In genomic region chr13:73544175-73544574, GRCh38 we compare ENCODE assay signal across 18 cellular contexts.
DNase-seq lines count a peak whose midpoint lies in the region; ATAC-seq, FAIRE-seq and TF ChIP-seq lines count a peak whose summit lies in the region.
"Had no signal": no experiment of that assay in that cellular context is flagged by ENCODE, and none has a peak within 500 bp of the region (broad histone marks: within the 10 kb centered on the region; RNA-seq: fewer than 3 reads in every experiment).

No MANE protein-coding gene starts in this region.

- H3K27me3 ChIP-seq in PC-9 (ENCODE audit: insufficient read depth, low read depth) = no peaks in the 10 kb centered on the region
- no peaks in the 10 kb centered on the region for H3K27me3 ChIP-seq in foreskin keratinocyte

- WGBS in A549 (ENCODE audit: missing lambda C conversion rate) = 69% methylated on average over 1 of the region's 1 CpG

- TF ChIP-seq CTCF in A549 (IDR thresholded peaks at IDR 0.05) = peak; percentile 25
- peak; percentile 40; the same call in 1 of the 2 replicates for TF ChIP-seq CTCF in PC-9 (conservative IDR thresholded peaks at IDR 0.05)
- peak; percentile 48 for TF ChIP-seq CTCF in foreskin keratinocyte (conservative IDR thresholded peaks at IDR 0.05)
- no peak for TF ChIP-seq CTCF in WTC11 (IDR thresholded peaks at IDR 0.05)

- no peaks in the 10 kb centered on the region for H3K9me3 Mint-ChIP-seq in WTC11
- H3K9me3 Mint-ChIP-seq: CD8-positive, alpha-beta memory T cell had no signal

- H3K4me2 ChIP-seq in A549 (no peak overlapping the region), PC-9 (no peak overlapping the region)

- peak in 1 of 2 experiments; percentile 4 for DNase-seq in A549 (ENCODE audit: low read depth in 1 of 2, low spot score in 1 of 2)
- peak; percentile 2 for DNase-seq in ELR (ENCODE audit: low read depth)
- DNase-seq in PC-9 = no peak
- DNase-seq in foreskin keratinocyte = no peak
- no peak for DNase-seq in T-helper 1 cell
- no peak for DNase-seq in WTC11 (ENCODE audit: low spot score)
- DNase-seq: BE2C; CD8-positive, alpha-beta memory T cell; GF-D8; NCI-H2029; NCI-H524; SW 1271 had no signal

- H3K9me3 ChIP-seq in A549 = no peaks in the 10 kb centered on the region
- no peaks in the 10 kb centered on the region; the same call in 1 of the 2 replicates for H3K9me3 ChIP-seq in PC-9 (ENCODE audit: insufficient read depth, low read depth)
- H3K9me3 ChIP-seq: BE2C had no signal

- H3K4me1 ChIP-seq in A549 (no peaks in the 10 kb centered on the region), PC-9 (replicated peaks; ENCODE audit: insufficient read depth) (peaks cover 14% of the 10 kb centered on the region), foreskin keratinocyte (peaks cover 14% of the 10 kb centered on the region)
- H3K4me1 ChIP-seq: BE2C had no signal

- POLR2A ChIA-PET in A549 (lab: Yijun Ruan, JAX) (no interaction called here), PC-9 (lab: Charles Lee; ENCODE audit: unreplicated experiment) (no interaction called here), WTC11 (lab: Charles Lee) (no interaction called here)

- FAIRE-seq in A549 (lab: Jason Lieb, UNC) = no peak
- FAIRE-seq: D721Med, GM12892, H1, K562, RCC 7860 had no signal

- H3K27ac Mint-ChIP-seq in WTC11 = no peak overlapping the region
- H3K27ac Mint-ChIP-seq: CD8-positive, alpha-beta memory T cell had no signal

- intact Hi-C loops in PC-9 (cut with micrococcal nuclease; ENCODE audit: unreplicated experiment) = loop anchor here (5.0 kb wide), 1 partner anchor 163 kb away; no protein-coding TSS in a partner anchor

- peak; percentile 28 to 30; a peak in 3 of 5 replicates for TF ChIP-seq RAD21 in A549 (conservative IDR thresholded peaks at IDR 0.05 in 1 of 2, IDR thresholded peaks at IDR 0.05 in 1 of 2)

- H2AFZ ChIP-seq in PC-9 = no peak overlapping the region

- no peak for TF ChIP-seq EP300 in A549 (IDR thresholded peaks at IDR 0.05)

- ATAC-seq in A549 (no peak), foreskin keratinocyte (no peak), WTC11 (no peak)
- no peak for ATAC-seq in activated CD4-positive, CD25-positive, alpha-beta regulatory T cell treated with anti-CD3 and anti-CD28 coated beads, Interleukin-2, amount 50 U/mL, for 24 hours
- ATAC-seq: K562 had no signal

- no peaks in the 10 kb centered on the region for H4K20me1 ChIP-seq in PC-9 (ENCODE audit: insufficient read depth)

- BruUV-seq in PC-9 (replicated peaks; lab: Mats Ljungman, UMichigan) = no TSS peak

- no peaks in the 10 kb centered on the region for H3K9me2 ChIP-seq in PC-9 (ENCODE audit: insufficient read depth)

- TF ChIP-seq POLR2A in A549 (IDR thresholded peaks at IDR 0.05; ENCODE audit: low read length) = no peak

- H3K4me3 ChIP-seq in A549 = no peak overlapping the region
- H3K4me3 ChIP-seq in PC-9 = no peak overlapping the region
- H3K4me3 ChIP-seq: K562 had no signal

- CTCF ChIA-PET in A549 (lab: Yijun Ruan, JAX) (no interaction called here), PC-9 (lab: Charles Lee) (no interaction called here), WTC11 (lab: Charles Lee) (no interaction called here)

- H3K27ac ChIP-seq in A549 = no peak overlapping the region
- no peak overlapping the region for H3K27ac ChIP-seq in PC-9
- peak overlapping the region; percentile 30 for H3K27ac ChIP-seq in foreskin keratinocyte

- no peaks in the 10 kb centered on the region for H3K36me3 Mint-ChIP-seq in WTC11
- H3K36me3 Mint-ChIP-seq: CD8-positive, alpha-beta memory T cell had no signal

- peaks cover 9% of the 10 kb centered on the region for H3K4me1 Mint-ChIP-seq in WTC11
- H3K4me1 Mint-ChIP-seq: CD8-positive, alpha-beta memory T cell had no signal

- H3K36me3 ChIP-seq in PC-9 (ENCODE audit: low read depth) = no peaks in the 10 kb centered on the region
- H3K36me3 ChIP-seq: BE2C had no signal

- H3K4me3 Mint-ChIP-seq in WTC11 = no peak overlapping the region
- H3K4me3 Mint-ChIP-seq: CD8-positive, alpha-beta memory T cell had no signal

- no peaks in the 10 kb centered on the region for H3K79me2 ChIP-seq in PC-9 (ENCODE audit: low read depth)

- H3F3A ChIP-seq in PC-9 (ENCODE audit: insufficient read depth, low read depth) = no peaks in the 10 kb centered on the region

- H3K27me3 Mint-ChIP-seq in WTC11 (ENCODE audit: low read depth) = no peaks in the 10 kb centered on the region

TF ChIP-seq in A549, 52 proteins besides CTCF, POLR2A, EP300 and RAD21:
- TF ChIP-seq SMC3 (IDR thresholded peaks at IDR 0.05) (peak; percentile 52), TP53 (CRISPR knock-in tag; IDR thresholded peaks at IDR 0.05) (no peak)

TF ChIP-seq in WTC11, 78 proteins besides CTCF, POLR2A, EP300 and RAD21:
- TF ChIP-seq JAZF1 (CRISPR knock-in tag; IDR thresholded peaks at IDR 0.05) (no peak), NFE2L1 (CRISPR knock-in tag; IDR thresholded peaks at IDR 0.05) (no peak), FOXK1 (CRISPR knock-in tag; IDR thresholded peaks at IDR 0.05) (no peak), USF1 (CRISPR knock-in tag; IDR thresholded peaks at IDR 0.05) (no peak), RORB (CRISPR knock-in tag; IDR thresholded peaks at IDR 0.05) (no peak), ZNF263 (CRISPR knock-in tag; IDR thresholded peaks at IDR 0.05; ENCODE audit: low read depth) (no peak), OVOL2 (CRISPR knock-in tag; IDR thresholded peaks at IDR 0.05; ENCODE audit: borderline replicate concordance) (no peak), ZBTB21 (CRISPR knock-in tag; IDR thresholded peaks at IDR 0.05; ENCODE audit: borderline replicate concordance) (no peak), ZNF121 (CRISPR knock-in tag; IDR thresholded peaks at IDR 0.05) (no peak), FOXJ3 (CRISPR knock-in tag; IDR thresholded peaks at IDR 0.05; ENCODE audit: borderline replicate concordance) (no peak), CREM (CRISPR knock-in tag; IDR thresholded peaks at IDR 0.05) (no peak), SMAD3 (CRISPR knock-in tag; IDR thresholded peaks at IDR 0.05; ENCODE audit: borderline replicate concordance) (no peak), IRF1 (CRISPR knock-in tag; IDR thresholded peaks at IDR 0.05) (no peak), GTF2I (CRISPR knock-in tag; conservative IDR thresholded peaks at IDR 0.05) (no peak), TP53 (CRISPR knock-in tag; IDR thresholded peaks at IDR 0.05) (no peak)
- TF ChIP-seq, protein P1, sequence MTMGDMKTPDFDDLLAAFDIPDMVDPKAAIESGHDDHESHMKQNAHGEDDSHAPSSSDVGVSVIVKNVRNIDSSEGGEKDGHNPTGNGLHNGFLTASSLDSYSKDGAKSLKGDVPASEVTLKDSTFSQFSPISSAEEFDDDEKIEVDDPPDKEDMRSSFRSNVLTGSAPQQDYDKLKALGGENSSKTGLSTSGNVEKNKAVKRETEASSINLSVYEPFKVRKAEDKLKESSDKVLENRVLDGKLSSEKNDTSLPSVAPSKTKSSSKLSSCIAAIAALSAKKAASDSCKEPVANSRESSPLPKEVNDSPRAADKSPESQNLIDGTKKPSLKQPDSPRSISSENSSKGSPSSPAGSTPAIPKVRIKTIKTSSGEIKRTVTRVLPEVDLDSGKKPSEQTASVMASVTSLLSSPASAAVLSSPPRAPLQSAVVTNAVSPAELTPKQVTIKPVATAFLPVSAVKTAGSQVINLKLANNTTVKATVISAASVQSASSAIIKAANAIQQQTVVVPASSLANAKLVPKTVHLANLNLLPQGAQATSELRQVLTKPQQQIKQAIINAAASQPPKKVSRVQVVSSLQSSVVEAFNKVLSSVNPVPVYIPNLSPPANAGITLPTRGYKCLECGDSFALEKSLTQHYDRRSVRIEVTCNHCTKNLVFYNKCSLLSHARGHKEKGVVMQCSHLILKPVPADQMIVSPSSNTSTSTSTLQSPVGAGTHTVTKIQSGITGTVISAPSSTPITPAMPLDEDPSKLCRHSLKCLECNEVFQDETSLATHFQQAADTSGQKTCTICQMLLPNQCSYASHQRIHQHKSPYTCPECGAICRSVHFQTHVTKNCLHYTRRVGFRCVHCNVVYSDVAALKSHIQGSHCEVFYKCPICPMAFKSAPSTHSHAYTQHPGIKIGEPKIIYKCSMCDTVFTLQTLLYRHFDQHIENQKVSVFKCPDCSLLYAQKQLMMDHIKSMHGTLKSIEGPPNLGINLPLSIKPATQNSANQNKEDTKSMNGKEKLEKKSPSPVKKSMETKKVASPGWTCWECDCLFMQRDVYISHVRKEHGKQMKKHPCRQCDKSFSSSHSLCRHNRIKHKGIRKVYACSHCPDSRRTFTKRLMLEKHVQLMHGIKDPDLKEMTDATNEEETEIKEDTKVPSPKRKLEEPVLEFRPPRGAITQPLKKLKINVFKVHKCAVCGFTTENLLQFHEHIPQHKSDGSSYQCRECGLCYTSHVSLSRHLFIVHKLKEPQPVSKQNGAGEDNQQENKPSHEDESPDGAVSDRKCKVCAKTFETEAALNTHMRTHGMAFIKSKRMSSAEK (CRISPR knock-in tag; IDR thresholded peaks at IDR 0.05; ENCODE audit: borderline replicate concordance) = no peak

Comparison
In these comparisons a context has a peak if more than half of its experiments do, and no peak if none do; other contexts are left out.
1. Of the 8 proteins assayed by ChIP-seq in both WTC11 and A549: peak only in WTC11: none; only in A549: CTCF; in both: none; in neither: 7.